8 cellular contexts compared by ENCODE assay signal in the genomic region with DNA sequence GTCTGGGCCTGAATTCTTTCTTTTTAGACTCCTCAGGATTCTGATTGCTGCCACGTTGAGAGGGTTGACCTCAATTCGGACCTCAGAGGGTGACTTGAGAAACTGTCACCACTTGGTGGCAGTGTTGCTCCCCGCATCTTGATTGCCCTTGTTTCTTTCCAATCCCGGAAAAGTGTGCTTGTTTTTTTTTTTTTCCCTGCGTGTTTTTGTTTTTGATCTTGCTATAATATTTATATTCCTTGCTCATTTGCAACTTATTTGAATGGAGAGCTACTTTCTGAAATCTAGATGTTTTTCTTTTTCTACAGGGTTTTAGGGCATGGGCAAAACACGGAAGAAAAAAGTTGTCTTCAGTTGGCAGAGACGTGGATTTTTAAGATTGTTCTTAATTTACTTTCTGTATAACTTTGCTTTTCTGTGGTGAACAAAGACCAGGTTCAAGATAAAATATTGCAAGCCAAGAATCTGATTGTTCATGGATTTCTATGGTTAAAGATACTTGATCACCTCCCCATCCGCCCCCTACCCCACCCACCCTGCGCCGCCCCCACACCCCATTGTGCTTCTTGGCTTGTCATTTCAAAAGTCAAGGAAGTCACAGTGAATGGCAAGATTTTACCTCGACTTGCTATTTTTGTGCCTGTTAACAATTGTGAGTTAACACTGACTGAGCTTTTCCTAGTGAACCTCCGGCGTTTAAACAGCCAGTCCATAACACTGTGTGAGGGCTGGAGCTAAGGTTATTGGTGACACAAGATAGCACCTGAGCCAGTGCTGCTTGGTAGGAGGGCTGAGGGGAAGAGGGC.
DNase-seq lines count a peak whose midpoint lies in the region; ATAC-seq and TF ChIP-seq lines count a peak whose summit lies in the region.

No MANE protein-coding gene starts in this region.

- H2AFZ ChIP-seq in neural cell (ENCODE audit: low read depth, low read length), result no peak overlapping the region

- CTCF ChIA-PET in Panc1 (lab: Charles Lee), result interaction anchor here (0.6 to 0.7 kb wide), 4 partner anchors 206 to 703 kb away, joined by 3 to 6 read pairs (median 4); no protein-coding TSS in a partner anchor

- no peaks in the 10 kb centered on the region for H3K36me3 ChIP-seq in Panc1 (ENCODE audit: control insufficient read depth, insufficient read depth, low read length)
- no peaks in the 10 kb centered on the region for H3K36me3 ChIP-seq in neural cell (ENCODE audit: insufficient read depth, low read length)

- peaks cover 15% of the 10 kb centered on the region for H3K4me1 Mint-ChIP-seq in activated T-cell treated with anti-CD3 and anti-CD28 coated beads, Interleukin-2, amount 50 U/mL, for 72 hours (ENCODE audit: low read depth)
- peaks cover 22% of the 10 kb centered on the region for H3K4me1 Mint-ChIP-seq in stimulated activated naive CD8-positive, alpha-beta T cell treated with anti-CD3 and anti-CD28 coated beads, Interleukin-15, amount 100 ng/mL, for 72 hours

- H3K27ac ChIP-seq in HL-60 (replicated peaks) (no peak overlapping the region), Panc1 (ENCODE audit: low read length) (no peak overlapping the region), neural cell (ENCODE audit: low read length) (no peak overlapping the region)

- POLR2A ChIA-PET in Panc1 (lab: Charles Lee), result no interaction called here

- H3K27me3 ChIP-seq in HL-60 (ENCODE audit: insufficient read depth, poor library complexity, severe bottlenecking) (no peaks in the 10 kb centered on the region), Panc1 (ENCODE audit: control insufficient read depth, insufficient read depth, low read length) (no peaks in the 10 kb centered on the region), neural cell (ENCODE audit: insufficient read depth, low read depth, low read length) (no peaks in the 10 kb centered on the region)

- H3K9ac ChIP-seq in neural cell (ENCODE audit: low read length), result no peak overlapping the region

- H3K4me2 ChIP-seq in neural cell (ENCODE audit: low read length), result no peak overlapping the region

- H3K4me3 ChIP-seq in HL-60 (replicated peaks; ENCODE audit: insufficient read depth, low read length), result no peak overlapping the region
- no peak overlapping the region for H3K4me3 ChIP-seq in Panc1 (ENCODE audit: low read depth in 2 of 2, low read length in 2 of 2)
- peak overlapping the region; percentile 33 for H3K4me3 ChIP-seq in fibroblast of mammary gland (ENCODE audit: control insufficient read depth, low read depth, low read length)
- no peak overlapping the region for H3K4me3 ChIP-seq in neural cell (ENCODE audit: low read length)

- H3K9me3 ChIP-seq in Panc1 (ENCODE audit: control insufficient read depth, insufficient read depth, low read depth, low read length), result no peaks in the 10 kb centered on the region
- H3K9me3 ChIP-seq in neural cell (ENCODE audit: low read length), result no peaks in the 10 kb centered on the region

- H3K27ac Mint-ChIP-seq in activated T-cell treated with anti-CD3 and anti-CD28 coated beads, Interleukin-2, amount 50 U/mL, for 72 hours, result peak overlapping the region; percentile 92
- peak overlapping the region in 1 of 2 donors; percentile 89 for H3K27ac Mint-ChIP-seq in stimulated activated naive CD8-positive, alpha-beta T cell treated with anti-CD3 and anti-CD28 coated beads, Interleukin-15, amount 100 ng/mL, for 72 hours

- in situ Hi-C loops in Panc1 (cut with HindIII; ENCODE audit: low pct_unique_long_range_greater_than_20kb, low sequenced_read_pairs), result no loop called here

- H4K20me1 ChIP-seq in neural cell (ENCODE audit: insufficient read depth), result no peaks in the 10 kb centered on the region

- peak; percentile 87 for TF ChIP-seq RAD21 in neural cell (conservative IDR thresholded peaks at IDR 0.05)

- no peaks in the 10 kb centered on the region for H3K4me1 ChIP-seq in Panc1 (ENCODE audit: control insufficient read depth, insufficient read depth, low read length)

- peak; percentile 82; the same call in 1 of the 2 replicates for ATAC-seq in Panc1
- ATAC-seq in activated T-cell treated with anti-CD3 and anti-CD28 coated beads, Interleukin-2, amount 50 U/mL, for 72 hours (replicated peaks in 1 of 2), result peak; percentile 68 to 70
- peak; percentile 61 for ATAC-seq in stimulated activated naive CD8-positive, alpha-beta T cell treated with anti-CD3 and anti-CD28 coated beads, Interleukin-15, amount 100 ng/mL, for 72 hours
- no peak for ATAC-seq in GM18858 (IDR thresholded peaks at IDR 0.05; ENCODE audit: unreplicated experiment)

- no peaks in the 10 kb centered on the region for H3K79me2 ChIP-seq in neural cell (replicated peaks; ENCODE audit: insufficient read depth, low read length)

- DNase-seq in GM03348 (ENCODE audit: low spot score), result peak; percentile 84
- peak in 1 of 2 experiments; percentile 64 for DNase-seq in HL-60 (ENCODE audit: low read depth in 1 of 2, low spot score in 1 of 2)
- peak; percentile 41 for DNase-seq in Panc1 (ENCODE audit: low read depth, low spot score)
- peak; percentile 67 to 71 for DNase-seq in activated T-cell treated with anti-CD3 and anti-CD28 coated beads, Interleukin-2, amount 50 U/mL, for 72 hours
- peak; percentile 86 for DNase-seq in fibroblast of mammary gland (ENCODE audit: low read depth)
- peak; percentile 35 to 54 for DNase-seq in stimulated activated naive CD8-positive, alpha-beta T cell treated with anti-CD3 and anti-CD28 coated beads, Interleukin-15, amount 100 ng/mL, for 72 hours

- no peak for TF ChIP-seq EP300 in neural cell (conservative IDR thresholded peaks at IDR 0.05; ENCODE audit: poor library complexity, severe bottlenecking)

- peaks cover 0 to 2% of the 10 kb centered on the region in 2 donors for H3K36me3 Mint-ChIP-seq in activated T-cell treated with anti-CD3 and anti-CD28 coated beads, Interleukin-2, amount 50 U/mL, for 72 hours (ENCODE audit: insufficient read depth in 2 of 2)

- H3K9me3 Mint-ChIP-seq in activated T-cell treated with anti-CD3 and anti-CD28 coated beads, Interleukin-2, amount 50 U/mL, for 72 hours, result no peaks in the 10 kb centered on the region
- H3K9me3 Mint-ChIP-seq in stimulated activated naive CD8-positive, alpha-beta T cell treated with anti-CD3 and anti-CD28 coated beads, Interleukin-15, amount 100 ng/mL, for 72 hours, result no peaks in the 10 kb centered on the region

- TF ChIP-seq CTCF in HL-60 (IDR thresholded peaks at IDR 0.05; ENCODE audit: insufficient read depth, low read length), result peak; percentile 58
- peak; percentile 84 for TF ChIP-seq CTCF in Panc1 (IDR thresholded peaks at IDR 0.05)
- TF ChIP-seq CTCF in fibroblast of mammary gland (conservative IDR thresholded peaks at IDR 0.05; ENCODE audit: control insufficient read depth, insufficient read depth, low read depth, low read length), result peak; percentile 81
- peak; percentile 85 for TF ChIP-seq CTCF in neural cell (IDR thresholded peaks at IDR 0.05; ENCODE audit: poor library complexity, severe bottlenecking)

- no peaks in the 10 kb centered on the region for H3K27me3 Mint-ChIP-seq in activated T-cell treated with anti-CD3 and anti-CD28 coated beads, Interleukin-2, amount 50 U/mL, for 72 hours (ENCODE audit: low read depth)
- H3K27me3 Mint-ChIP-seq in stimulated activated naive CD8-positive, alpha-beta T cell treated with anti-CD3 and anti-CD28 coated beads, Interleukin-15, amount 100 ng/mL, for 72 hours, result no peaks in the 10 kb centered on the region

- H3K4me3 Mint-ChIP-seq in activated T-cell treated with anti-CD3 and anti-CD28 coated beads, Interleukin-2, amount 50 U/mL, for 72 hours, result peak overlapping the region; percentile 85 to 97
- peak overlapping the region; percentile 80 to 84 for H3K4me3 Mint-ChIP-seq in stimulated activated naive CD8-positive, alpha-beta T cell treated with anti-CD3 and anti-CD28 coated beads, Interleukin-15, amount 100 ng/mL, for 72 hours

- H3F3A ChIP-seq in neural cell (ENCODE audit: insufficient read depth, low read length, poor library complexity, severe bottlenecking), result no peaks in the 10 kb centered on the region

- intact Hi-C loops in Panc1 (cut with micrococcal nuclease; ENCODE audit: unreplicated experiment), result loop anchor here (5.0 to 10.0 kb wide), 2 partner anchors 613 to 665 kb away; no protein-coding TSS in a partner anchor

- no peaks in the 10 kb centered on the region for H3K9me2 ChIP-seq in neural cell (ENCODE audit: insufficient read depth, low read length)

- BruUV-seq in Panc1 (replicated peaks; lab: Mats Ljungman, UMichigan), result no TSS peak

TF ChIP-seq in neural cell, 6 proteins besides CTCF, POLR2A, EP300 and RAD21:
- TF ChIP-seq SMC3 (conservative IDR thresholded peaks at IDR 0.05; ENCODE audit: poor library complexity), result peak; percentile 84
- TF ChIP-seq, protein P1, sequence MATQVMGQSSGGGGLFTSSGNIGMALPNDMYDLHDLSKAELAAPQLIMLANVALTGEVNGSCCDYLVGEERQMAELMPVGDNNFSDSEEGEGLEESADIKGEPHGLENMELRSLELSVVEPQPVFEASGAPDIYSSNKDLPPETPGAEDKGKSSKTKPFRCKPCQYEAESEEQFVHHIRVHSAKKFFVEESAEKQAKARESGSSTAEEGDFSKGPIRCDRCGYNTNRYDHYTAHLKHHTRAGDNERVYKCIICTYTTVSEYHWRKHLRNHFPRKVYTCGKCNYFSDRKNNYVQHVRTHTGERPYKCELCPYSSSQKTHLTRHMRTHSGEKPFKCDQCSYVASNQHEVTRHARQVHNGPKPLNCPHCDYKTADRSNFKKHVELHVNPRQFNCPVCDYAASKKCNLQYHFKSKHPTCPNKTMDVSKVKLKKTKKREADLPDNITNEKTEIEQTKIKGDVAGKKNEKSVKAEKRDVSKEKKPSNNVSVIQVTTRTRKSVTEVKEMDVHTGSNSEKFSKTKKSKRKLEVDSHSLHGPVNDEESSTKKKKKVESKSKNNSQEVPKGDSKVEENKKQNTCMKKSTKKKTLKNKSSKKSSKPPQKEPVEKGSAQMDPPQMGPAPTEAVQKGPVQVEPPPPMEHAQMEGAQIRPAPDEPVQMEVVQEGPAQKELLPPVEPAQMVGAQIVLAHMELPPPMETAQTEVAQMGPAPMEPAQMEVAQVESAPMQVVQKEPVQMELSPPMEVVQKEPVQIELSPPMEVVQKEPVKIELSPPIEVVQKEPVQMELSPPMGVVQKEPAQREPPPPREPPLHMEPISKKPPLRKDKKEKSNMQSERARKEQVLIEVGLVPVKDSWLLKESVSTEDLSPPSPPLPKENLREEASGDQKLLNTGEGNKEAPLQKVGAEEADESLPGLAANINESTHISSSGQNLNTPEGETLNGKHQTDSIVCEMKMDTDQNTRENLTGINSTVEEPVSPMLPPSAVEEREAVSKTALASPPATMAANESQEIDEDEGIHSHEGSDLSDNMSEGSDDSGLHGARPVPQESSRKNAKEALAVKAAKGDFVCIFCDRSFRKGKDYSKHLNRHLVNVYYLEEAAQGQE (IDR thresholded peaks at IDR 0.05; ENCODE audit: borderline replicate concordance), result no peak
